2 cellular contexts compared by ENCODE assay signal in genomic region chr6:45447005-45447404, GRCh38.
TF ChIP-seq lines count a peak whose summit lies in the region.

No MANE protein-coding gene starts in this region.

TF ChIP-seq in endothelial cell of umbilical vein, 7 proteins besides CTCF, POLR2A, EP300 and RAD21:
- TF ChIP-seq MYC (IDR thresholded peaks at IDR 0.05; ENCODE audit: low read depth, low read length): no peak
- no peak for TF ChIP-seq FOS (IDR thresholded peaks at IDR 0.05; ENCODE audit: borderline replicate concordance, insufficient read depth, low read length)

TF ChIP-seq in GM23338, 12 proteins besides CTCF, POLR2A, EP300 and RAD21:
- no peak for TF ChIP-seq CREB1 (CRISPR knock-in tag; IDR thresholded peaks at IDR 0.05; ENCODE audit: low read depth)
- no peak for TF ChIP-seq STAT1 (IDR thresholded peaks at IDR 0.05; ENCODE audit: unreplicated experiment)
- TF ChIP-seq EZH2phosphoT487 (IDR thresholded peaks at IDR 0.05; ENCODE audit: unreplicated experiment): no peak
- TF ChIP-seq ZNF114 (CRISPR knock-in tag; IDR thresholded peaks at IDR 0.05): no peak
- no peak for TF ChIP-seq ETS1 (IDR thresholded peaks at IDR 0.05)
